In the genomic region with DNA sequence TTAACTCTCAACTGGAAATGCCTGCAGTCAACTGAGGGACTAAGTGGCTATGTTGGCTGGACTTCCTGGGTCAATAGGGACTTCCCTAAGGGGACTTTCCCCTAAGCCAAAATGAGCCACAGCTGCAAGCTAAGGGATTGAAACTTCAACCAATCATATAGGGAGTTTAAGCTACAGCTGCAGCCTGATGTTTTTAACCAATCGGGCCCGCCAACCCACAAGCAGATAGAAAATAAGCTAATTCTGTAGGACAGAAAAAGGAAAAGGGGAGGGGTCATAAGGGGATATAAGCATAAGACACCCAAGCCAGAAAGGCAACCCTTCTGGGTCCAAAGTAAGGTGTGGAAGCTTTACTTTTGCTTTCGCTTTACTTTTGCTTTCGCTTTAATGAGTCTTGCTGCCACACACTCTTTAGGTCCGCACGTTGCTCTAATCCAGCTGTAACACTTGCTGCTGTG, we compare ENCODE assay signal across 1 cellular context.
TF ChIP-seq lines count a peak whose summit lies in the region.

No MANE protein-coding gene starts in this region.

TF ChIP-seq in GM23338, 12 proteins besides CTCF, POLR2A, EP300 and RAD21 (continued from another document):
- TF ChIP-seq, protein P1, sequence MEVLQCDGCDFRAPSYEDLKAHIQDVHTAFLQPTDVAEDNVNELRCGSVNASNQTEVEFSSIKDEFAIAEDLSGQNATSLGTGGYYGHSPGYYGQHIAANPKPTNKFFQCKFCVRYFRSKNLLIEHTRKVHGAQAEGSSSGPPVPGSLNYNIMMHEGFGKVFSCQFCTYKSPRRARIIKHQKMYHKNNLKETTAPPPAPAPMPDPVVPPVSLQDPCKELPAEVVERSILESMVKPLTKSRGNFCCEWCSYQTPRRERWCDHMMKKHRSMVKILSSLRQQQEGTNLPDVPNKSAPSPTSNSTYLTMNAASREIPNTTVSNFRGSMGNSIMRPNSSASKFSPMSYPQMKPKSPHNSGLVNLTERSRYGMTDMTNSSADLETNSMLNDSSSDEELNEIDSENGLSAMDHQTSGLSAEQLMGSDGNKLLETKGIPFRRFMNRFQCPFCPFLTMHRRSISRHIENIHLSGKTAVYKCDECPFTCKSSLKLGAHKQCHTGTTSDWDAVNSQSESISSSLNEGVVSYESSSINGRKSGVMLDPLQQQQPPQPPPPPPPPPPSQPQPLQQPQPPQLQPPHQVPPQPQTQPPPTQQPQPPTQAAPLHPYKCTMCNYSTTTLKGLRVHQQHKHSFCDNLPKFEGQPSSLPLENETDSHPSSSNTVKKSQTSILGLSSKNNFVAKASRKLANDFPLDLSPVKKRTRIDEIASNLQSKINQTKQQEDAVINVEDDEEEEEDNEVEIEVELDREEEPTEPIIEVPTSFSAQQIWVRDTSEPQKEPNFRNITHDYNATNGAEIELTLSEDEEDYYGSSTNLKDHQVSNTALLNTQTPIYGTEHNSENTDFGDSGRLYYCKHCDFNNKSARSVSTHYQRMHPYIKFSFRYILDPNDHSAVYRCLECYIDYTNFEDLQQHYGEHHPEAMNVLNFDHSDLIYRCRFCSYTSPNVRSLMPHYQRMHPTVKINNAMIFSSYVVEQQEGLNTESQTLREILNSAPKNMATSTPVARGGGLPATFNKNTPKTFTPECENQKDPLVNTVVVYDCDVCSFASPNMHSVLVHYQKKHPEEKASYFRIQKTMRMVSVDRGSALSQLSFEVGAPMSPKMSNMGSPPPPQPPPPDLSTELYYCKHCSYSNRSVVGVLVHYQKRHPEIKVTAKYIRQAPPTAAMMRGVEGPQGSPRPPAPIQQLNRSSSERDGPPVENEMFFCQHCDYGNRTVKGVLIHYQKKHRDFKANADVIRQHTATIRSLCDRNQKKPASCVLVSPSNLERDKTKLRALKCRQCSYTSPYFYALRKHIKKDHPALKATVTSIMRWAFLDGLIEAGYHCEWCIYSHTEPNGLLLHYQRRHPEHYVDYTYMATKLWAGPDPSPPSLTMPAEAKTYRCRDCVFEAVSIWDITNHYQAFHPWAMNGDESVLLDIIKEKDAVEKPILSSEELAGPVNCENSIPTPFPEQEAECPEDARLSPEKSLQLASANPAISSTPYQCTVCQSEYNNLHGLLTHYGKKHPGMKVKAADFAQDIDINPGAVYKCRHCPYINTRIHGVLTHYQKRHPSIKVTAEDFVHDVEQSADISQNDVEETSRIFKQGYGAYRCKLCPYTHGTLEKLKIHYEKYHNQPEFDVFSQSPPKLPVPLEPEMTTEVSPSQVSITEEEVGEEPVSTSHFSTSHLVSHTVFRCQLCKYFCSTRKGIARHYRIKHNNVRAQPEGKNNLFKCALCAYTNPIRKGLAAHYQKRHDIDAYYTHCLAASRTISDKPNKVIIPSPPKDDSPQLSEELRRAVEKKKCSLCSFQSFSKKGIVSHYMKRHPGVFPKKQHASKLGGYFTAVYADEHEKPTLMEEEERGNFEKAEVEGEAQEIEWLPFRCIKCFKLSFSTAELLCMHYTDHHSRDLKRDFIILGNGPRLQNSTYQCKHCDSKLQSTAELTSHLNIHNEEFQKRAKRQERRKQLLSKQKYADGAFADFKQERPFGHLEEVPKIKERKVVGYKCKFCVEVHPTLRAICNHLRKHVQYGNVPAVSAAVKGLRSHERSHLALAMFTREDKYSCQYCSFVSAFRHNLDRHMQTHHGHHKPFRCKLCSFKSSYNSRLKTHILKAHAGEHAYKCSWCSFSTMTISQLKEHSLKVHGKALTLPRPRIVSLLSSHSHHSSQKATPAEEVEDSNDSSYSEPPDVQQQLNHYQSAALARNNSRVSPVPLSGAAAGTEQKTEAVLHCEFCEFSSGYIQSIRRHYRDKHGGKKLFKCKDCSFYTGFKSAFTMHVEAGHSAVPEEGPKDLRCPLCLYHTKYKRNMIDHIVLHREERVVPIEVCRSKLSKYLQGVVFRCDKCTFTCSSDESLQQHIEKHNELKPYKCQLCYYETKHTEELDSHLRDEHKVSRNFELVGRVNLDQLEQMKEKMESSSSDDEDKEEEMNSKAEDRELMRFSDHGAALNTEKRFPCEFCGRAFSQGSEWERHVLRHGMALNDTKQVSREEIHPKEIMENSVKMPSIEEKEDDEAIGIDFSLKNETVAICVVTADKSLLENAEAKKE (CRISPR knock-in tag; IDR thresholded peaks at IDR 0.05), result no peak
- TF ChIP-seq POLR2AphosphoS5 (IDR thresholded peaks at IDR 0.05; ENCODE audit: low read depth), result no peak
- no peak for TF ChIP-seq EZH2 (IDR thresholded peaks at IDR 0.05; ENCODE audit: low read depth, unreplicated experiment)
- TF ChIP-seq EZH2phosphoT487 (IDR thresholded peaks at IDR 0.05; ENCODE audit: unreplicated experiment), result no peak
- TF ChIP-seq ETS1 (IDR thresholded peaks at IDR 0.05), result no peak
- no peak for TF ChIP-seq CREB1 (CRISPR knock-in tag; IDR thresholded peaks at IDR 0.05; ENCODE audit: low read depth)
- TF ChIP-seq STAT1 (IDR thresholded peaks at IDR 0.05; ENCODE audit: unreplicated experiment), result no peak
